ENCODE assay signal across 8 cellular contexts in genomic region chr2:95728878-95729511, GRCh38.
DNase-seq lines count a peak whose midpoint lies in the region; ATAC-seq, FAIRE-seq and TF ChIP-seq lines count a peak whose summit lies in the region.

No MANE protein-coding gene starts in this region.

- no peak overlapping the region for H3K4me3 Mint-ChIP-seq in MCF 10A (ENCODE audit: unreplicated experiment)

- no peaks in the 10 kb centered on the region for H3K9me3 ChIP-seq in MG63

- no peaks in the 10 kb centered on the region for H3K36me3 Mint-ChIP-seq in MCF 10A (ENCODE audit: insufficient read depth, unreplicated experiment)

- BruUV-seq in MCF 10A (replicated peaks; lab: Mats Ljungman, UMichigan), result no TSS peak

- POLR2A ChIA-PET in MCF 10A (lab: Yijun Ruan, JAX), result interaction anchor here (2.1 kb wide), 1 partner anchor 326 kb away, joined by 5 read pairs; the partner anchor contains the start of gene FAHD2A

- H3K27me3 Mint-ChIP-seq in MCF 10A (ENCODE audit: insufficient read depth, unreplicated experiment), result peaks cover 17% of the 10 kb centered on the region

- intact Hi-C loops in MCF 10A (cut with micrococcal nuclease), result loop anchor here (1.0 to 5.0 kb wide), 4 partner anchors 315 to 498 kb away; no protein-coding TSS in a partner anchor

- no peaks in the 10 kb centered on the region for H3K36me3 ChIP-seq in MG63

- no peaks in the 10 kb centered on the region for H3K9me3 Mint-ChIP-seq in MCF 10A (ENCODE audit: unreplicated experiment)

- no peak overlapping the region for H3K4me3 ChIP-seq in MG63

- DNase-seq in GM10266 (ENCODE audit: extremely low spot score), result peak; percentile 16
- peak; percentile 61 for DNase-seq in MG63
- DNase-seq in RPMI8226, result peak; percentile 55
- DNase-seq in MCF 10A (ENCODE audit: unreplicated experiment), result peak; percentile 73
- DNase-seq in stimulated activated CD4-positive, alpha-beta T cell treated with anti-CD3 and anti-CD28 coated beads, Interleukin-4, amount 100 ng/mL, for 24 hours, result peak; percentile 10

- CTCF ChIA-PET in MCF 10A (lab: Yijun Ruan, JAX), result interaction anchor here (0.7 to 3.9 kb wide), 17 partner anchors 11 to 706 kb away, joined by 3 to 22 read pairs (median 3); partner anchors contain the start of gene FAHD2A

- H3K27me3 ChIP-seq in MG63, result no peaks in the 10 kb centered on the region

- TF ChIP-seq CTCF in 22Rv1 (IDR thresholded peaks at IDR 0.05), result peak; percentile 67
- peak; percentile 45 for TF ChIP-seq CTCF in GM10266 (IDR thresholded peaks at IDR 0.05; ENCODE audit: control insufficient read depth, insufficient read depth, low read depth, missing control alignments)
- TF ChIP-seq CTCF in MCF 10A (IDR thresholded peaks at IDR 0.05; ENCODE audit: unreplicated experiment), result peak; percentile 73

- peak; percentile 98 for FAIRE-seq in islet of Langerhans (lab: Jason Lieb, UNC)

- no peak for ATAC-seq in HG03045 (IDR thresholded peaks at IDR 0.05; ENCODE audit: unreplicated experiment)

- no peak overlapping the region for H3K27ac Mint-ChIP-seq in MCF 10A (ENCODE audit: low read depth, unreplicated experiment)

- H3K27ac ChIP-seq in 22Rv1, result no peak overlapping the region

- H3K4me1 Mint-ChIP-seq in MCF 10A (ENCODE audit: insufficient read depth, unreplicated experiment), result no peaks in the 10 kb centered on the region

Comparison
In these comparisons a context has a peak if more than half of its experiments do, and no peak if none do; other contexts are left out.
1. DNase-seq: peak in every context shown above with its lines; median percentile 73 in MCF 10A; 61 in MG63; 55 in RPMI8226; 16 in GM10266; 10 in stimulated activated CD4-positive, alpha-beta T cell treated with anti-CD3 and anti-CD28 coated beads, Interleukin-4, amount 100 ng/mL, for 24 hours.